ENCODE assay signal across 11 cellular contexts in genomic region chr3:156760333-156760732, GRCh38.
DNase-seq lines count a peak whose midpoint lies in the region; ATAC-seq and TF ChIP-seq lines count a peak whose summit lies in the region.
"Had no signal": no experiment of that assay in that cellular context is flagged by ENCODE, and none has a peak within 500 bp of the region (broad histone marks: within the 10 kb centered on the region; RNA-seq: fewer than 3 reads in every experiment).

No MANE protein-coding gene starts in this region.

- H2AFZ ChIP-seq in osteoblast (ENCODE audit: low read length) (no peak overlapping the region), Karpas-422 (ENCODE audit: low read length) (no peak overlapping the region)

- no peaks in the 10 kb centered on the region for H3K36me3 ChIP-seq in osteoblast (ENCODE audit: insufficient read depth, low read length)
- no peaks in the 10 kb centered on the region for H3K36me3 ChIP-seq in Karpas-422 (ENCODE audit: insufficient read depth, low read length)

- H3K27me3 ChIP-seq in osteoblast (ENCODE audit: insufficient read depth, low read length) (no peaks in the 10 kb centered on the region), Karpas-422 (ENCODE audit: low read length) (no peaks in the 10 kb centered on the region)

- peak; percentile 91 for ATAC-seq in GM19043 (IDR thresholded peaks at IDR 0.05; ENCODE audit: low read depth, unreplicated experiment)
- peak; percentile 92 for ATAC-seq in HG02610 (IDR thresholded peaks at IDR 0.05; ENCODE audit: unreplicated experiment)
- peak; percentile 76 for ATAC-seq in HG03571 (IDR thresholded peaks at IDR 0.05; ENCODE audit: unreplicated experiment)

- H3K9me3 ChIP-seq in osteoblast (ENCODE audit: low read depth, low read length): no peaks in the 10 kb centered on the region
- no peaks in the 10 kb centered on the region for H3K9me3 ChIP-seq in Karpas-422 (ENCODE audit: low read length)

- H3K4me1 ChIP-seq in osteoblast (ENCODE audit: insufficient read depth, low read length): peaks cover 30% of the 10 kb centered on the region
- H3K4me1 ChIP-seq in Karpas-422 (ENCODE audit: low read length): peaks cover 16% of the 10 kb centered on the region

- H4K20me1 ChIP-seq in osteoblast (ENCODE audit: insufficient read depth, low read length) (no peaks in the 10 kb centered on the region), Karpas-422 (ENCODE audit: insufficient read depth, low read depth, low read length) (no peaks in the 10 kb centered on the region)

- no peak for TF ChIP-seq CTCF in osteoblast (IDR thresholded peaks at IDR 0.05; ENCODE audit: extremely low read depth, low read depth, low read length)

- DNase-seq in osteoblast (ENCODE audit: insufficient read length, low spot score, missing footprints) (no peak), Karpas-422 (no peak), anterior cingulate cortex (lab: John Stamatoyannopoulos, UW) (no peak)
- DNase-seq in activated CD8-positive, alpha-beta memory T cell treated with anti-CD3 and anti-CD28 coated beads, Interleukin-2, amount 50 U/mL, for 4 hours: no peak
- DNase-seq: activated T-cell treated with anti-CD3 and anti-CD28 coated beads, Interleukin-2, amount 50 U/mL, for 1 hour; effector CD8-positive, alpha-beta T cell; GF-D8; kidney had no signal

- H3K4me2 ChIP-seq in osteoblast (ENCODE audit: insufficient read depth, low read length): no peak overlapping the region
- H3K4me2 ChIP-seq in Karpas-422 (ENCODE audit: low read depth, low read length, poor library complexity, severe bottlenecking): no peak overlapping the region

- H3K27ac ChIP-seq in osteoblast (ENCODE audit: low read depth, low read length) (peak overlapping the region; percentile 90), Karpas-422 (ENCODE audit: low read length) (no peak overlapping the region)

- H3K79me2 ChIP-seq in osteoblast (ENCODE audit: insufficient read depth, low read length) (no peaks in the 10 kb centered on the region), Karpas-422 (ENCODE audit: low read length) (no peaks in the 10 kb centered on the region)

- no peak overlapping the region for H3K9ac ChIP-seq in Karpas-422 (ENCODE audit: low read length)

- H3K4me3 ChIP-seq in osteoblast (ENCODE audit: insufficient read depth, low read length) (no peak overlapping the region), Karpas-422 (ENCODE audit: low read length) (no peak overlapping the region)

- H3K9me2 ChIP-seq in Karpas-422 (replicated peaks; ENCODE audit: insufficient read depth, low read length): no peaks in the 10 kb centered on the region
